In the genomic region with DNA sequence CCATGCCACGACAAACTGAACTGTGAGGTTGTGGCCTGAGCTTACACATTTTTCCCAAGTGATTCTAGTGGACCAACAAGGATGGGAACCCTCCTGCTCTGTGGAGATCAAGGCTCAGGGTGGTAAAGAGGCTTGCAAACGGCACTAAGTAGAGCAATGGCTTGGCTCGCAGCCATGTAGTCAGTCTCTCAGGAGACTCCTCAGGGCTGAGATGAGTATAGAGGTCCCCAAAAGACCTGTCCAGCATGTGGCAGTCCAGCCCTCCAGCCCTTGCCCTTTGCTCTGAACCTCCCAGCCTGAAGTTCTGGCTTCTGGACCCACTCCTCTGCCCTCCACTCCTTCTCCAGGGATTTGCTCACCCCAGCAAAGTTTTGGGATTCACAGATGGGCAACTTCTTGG, we compare ENCODE assay signal across 20 cellular contexts. TPM values are rescaled to one million over a fixed set of nuclear protein-coding genes. Genes with fewer than 3 reads are reported as not detected.
DNase-seq lines count a peak whose midpoint lies in the region; ATAC-seq and TF ChIP-seq lines count a peak whose summit lies in the region.
"Had no signal": no experiment of that assay in that cellular context is flagged by ENCODE, and none has a peak within 500 bp of the region (broad histone marks: within the 10 kb centered on the region; RNA-seq: fewer than 3 reads in every experiment).

No MANE protein-coding gene starts in this region.

- no peak overlapping the region for H3K4me3 ChIP-seq in GM23248
- H3K4me3 ChIP-seq in coronary artery = peak overlapping the region; percentile 19
- H3K4me3 ChIP-seq in left lung = no peak overlapping the region
- H3K4me3 ChIP-seq in skeletal muscle tissue (ENCODE audit: low read length in 3 of 3) = no peak overlapping the region
- H3K4me3 ChIP-seq: colonic mucosa had no signal

- in situ Hi-C loops in GM23248 (cut with MboI) = no loop called here

- TF ChIP-seq CTCF in coronary artery (IDR thresholded peaks at IDR 0.05) (no peak), left lung (IDR thresholded peaks at IDR 0.05) (no peak), MCF 10A (IDR thresholded peaks at IDR 0.05; ENCODE audit: unreplicated experiment) (no peak)

- H3K79me2 ChIP-seq in GM23248 (ENCODE audit: insufficient read depth) = no peaks in the 10 kb centered on the region

- WGBS in GM23248 (ENCODE audit: low coverage in 1 of 2, low lambda C conversion rate in 2 of 2, missing lambda C conversion rate in 2 of 2), 2 experiments = 17 to 25% methylated on average over 3 of the region's 3 CpGs

- ATAC-seq in left lung = peak; percentile 57
- ATAC-seq: activated naive CD8-positive, alpha-beta T cell treated with anti-CD3 and anti-CD28 coated beads, Interleukin-2, amount 50 U/mL, for 24 hours; activated T-cell treated with anti-CD3 and anti-CD28 coated beads, Interleukin-2, amount 50 U/mL, for 4 hours had no signal

- no peak overlapping the region for H3K27ac Mint-ChIP-seq in activated CD4-positive, alpha-beta T cell treated with anti-CD3 and anti-CD28 coated beads, Interleukin-2, amount 10 ng/mL, durations not matched to agents 24 days and 14 days
- H3K27ac Mint-ChIP-seq in MCF 10A (ENCODE audit: low read depth, unreplicated experiment) = no peak overlapping the region
- H3K27ac Mint-ChIP-seq: activated naive CD8-positive, alpha-beta T cell treated with anti-CD3 and anti-CD28 coated beads, Interleukin-2, amount 50 U/mL, for 24 hours; CD4-positive, alpha-beta T cell had no signal

- peaks cover 7% of the 10 kb centered on the region; the same call in 1 of the 2 replicates for H3F3A ChIP-seq in GM23248 (ENCODE audit: insufficient read depth)

- no peaks in the 10 kb centered on the region for H3K4me1 Mint-ChIP-seq in activated CD4-positive, alpha-beta T cell treated with anti-CD3 and anti-CD28 coated beads, Interleukin-2, amount 10 ng/mL, durations not matched to agents 24 days and 14 days
- peaks cover 6% of the 10 kb centered on the region for H3K4me1 Mint-ChIP-seq in MCF 10A (ENCODE audit: insufficient read depth, unreplicated experiment)
- H3K4me1 Mint-ChIP-seq: activated naive CD8-positive, alpha-beta T cell treated with anti-CD3 and anti-CD28 coated beads, Interleukin-2, amount 50 U/mL, for 24 hours had no signal

- BruUV-seq in MCF 10A (replicated peaks; lab: Mats Ljungman, UMichigan) = no TSS peak

- H3K27ac ChIP-seq in GM23248 (no peak overlapping the region), coronary artery (peak overlapping the region; percentile 52 to 80), left lung (peak overlapping the region; percentile 66 to 71), skeletal muscle tissue (ENCODE audit: low read depth, low read length) (peak overlapping the region; percentile 28)
- H3K27ac ChIP-seq: colonic mucosa had no signal

- H3K36me3 Mint-ChIP-seq in activated CD4-positive, alpha-beta T cell treated with anti-CD3 and anti-CD28 coated beads, Interleukin-2, amount 10 ng/mL, durations not matched to agents 24 days and 14 days (ENCODE audit: low read depth) = no peaks in the 10 kb centered on the region
- H3K36me3 Mint-ChIP-seq in MCF 10A (ENCODE audit: insufficient read depth, unreplicated experiment) = no peaks in the 10 kb centered on the region

- no peaks in the 10 kb centered on the region for H3K9me3 Mint-ChIP-seq in activated CD4-positive, alpha-beta T cell treated with anti-CD3 and anti-CD28 coated beads, Interleukin-2, amount 10 ng/mL, durations not matched to agents 24 days and 14 days
- H3K9me3 Mint-ChIP-seq in MCF 10A (ENCODE audit: unreplicated experiment) = no peaks in the 10 kb centered on the region
- H3K9me3 Mint-ChIP-seq: activated naive CD8-positive, alpha-beta T cell treated with anti-CD3 and anti-CD28 coated beads, Interleukin-2, amount 50 U/mL, for 24 hours; activated T-cell treated with anti-CD3 and anti-CD28 coated beads, Interleukin-2, amount 50 U/mL, for 4 hours; CD4-positive, alpha-beta T cell had no signal

- no peaks in the 10 kb centered on the region for H3K36me3 ChIP-seq in GM23248 (ENCODE audit: low read depth)
- H3K36me3 ChIP-seq in left lung = no peaks in the 10 kb centered on the region
- no peaks in the 10 kb centered on the region for H3K36me3 ChIP-seq in skeletal muscle tissue (ENCODE audit: control insufficient read depth in 3 of 3, insufficient read depth in 3 of 3, low read length in 3 of 3)
- H3K36me3 ChIP-seq: colonic mucosa had no signal

- H3K4me3 Mint-ChIP-seq in activated CD4-positive, alpha-beta T cell treated with anti-CD3 and anti-CD28 coated beads, Interleukin-2, amount 10 ng/mL, durations not matched to agents 24 days and 14 days = no peak overlapping the region
- no peak overlapping the region for H3K4me3 Mint-ChIP-seq in MCF 10A (ENCODE audit: unreplicated experiment)
- H3K4me3 Mint-ChIP-seq: activated naive CD8-positive, alpha-beta T cell treated with anti-CD3 and anti-CD28 coated beads, Interleukin-2, amount 50 U/mL, for 24 hours; activated T-cell treated with anti-CD3 and anti-CD28 coated beads, Interleukin-2, amount 50 U/mL, for 4 hours; CD4-positive, alpha-beta T cell had no signal

- CTCF ChIA-PET in MCF 10A (lab: Yijun Ruan, JAX) = no interaction called here

- peaks cover 1% of the 10 kb centered on the region for H3K27me3 Mint-ChIP-seq in activated CD4-positive, alpha-beta T cell treated with anti-CD3 and anti-CD28 coated beads, Interleukin-2, amount 10 ng/mL, durations not matched to agents 24 days and 14 days
- H3K27me3 Mint-ChIP-seq in MCF 10A (ENCODE audit: insufficient read depth, unreplicated experiment) = no peaks in the 10 kb centered on the region
- H3K27me3 Mint-ChIP-seq: activated naive CD8-positive, alpha-beta T cell treated with anti-CD3 and anti-CD28 coated beads, Interleukin-2, amount 50 U/mL, for 24 hours; CD4-positive, alpha-beta T cell had no signal

- intact Hi-C loops in left lung (cut with DNase I) (no loop called here), MCF 10A (cut with micrococcal nuclease) (no loop called here)
- intact Hi-C loops in activated CD4-positive, alpha-beta T cell treated with anti-CD3 and anti-CD28 coated beads, Interleukin-2, amount 10 ng/mL, durations not matched to agents 24 days and 14 days (cut with micrococcal nuclease) = no loop called here

- H3K4me2 ChIP-seq in GM23248 (ENCODE audit: unreplicated experiment) = no peak overlapping the region

- POLR2A ChIA-PET in MCF 10A (lab: Yijun Ruan, JAX) = no interaction called here

- DNase-seq in GM23248 (peak; percentile 17), coronary artery (ENCODE audit: low spot score) (no peak), left lung (peak in 1 of 2 donors; percentile 56), MCF 10A (ENCODE audit: unreplicated experiment) (no peak), Kasumi-1 (lab: John Stamatoyannopoulos, UW) (no peak), D341Med (ENCODE audit: low spot score) (no peak)
- DNase-seq in activated CD4-positive, alpha-beta T cell treated with anti-CD3 and anti-CD28 coated beads, Interleukin-2, amount 10 ng/mL, durations not matched to agents 24 days and 14 days = no peak
- DNase-seq: activated CD4-positive, alpha-beta T cell treated with anti-CD3 and anti-CD28 coated beads, Interleukin-2, amount 50 U/mL, for 1 hour; activated naive CD8-positive, alpha-beta T cell treated with anti-CD3 and anti-CD28 coated beads, Interleukin-2, amount 50 U/mL, for 24 hours; activated T-cell treated with anti-CD3 and anti-CD28 coated beads, Interleukin-2, amount 50 U/mL, for 4 hours; CD4-positive, alpha-beta T cell; EL; erythroblast; NCI-H146; posterior cingulate gyrus had no signal

- H3K9me2 ChIP-seq in GM23248 (ENCODE audit: insufficient read depth) = no peaks in the 10 kb centered on the region

- H3K4me1 ChIP-seq in GM23248 (ENCODE audit: insufficient read depth) = 0 out of 2 replicates have a peak, but pooled peaks cover 4% of the 10 kb centered on the region
- peaks cover 13 to 57% of the 10 kb centered on the region in 2 donors for H3K4me1 ChIP-seq in left lung
- H3K4me1 ChIP-seq in skeletal muscle tissue (ENCODE audit: control insufficient read depth in 3 of 3, insufficient read depth in 3 of 3, low read length in 3 of 3) = peaks cover 11 to 18% (median 16%) of the 10 kb centered on the region in 3 donors
- H3K4me1 ChIP-seq: colonic mucosa had no signal

- H3K27me3 ChIP-seq in GM23248 (replicated peaks; ENCODE audit: insufficient read depth) (no peaks in the 10 kb centered on the region), left lung (no peaks in the 10 kb centered on the region), skeletal muscle tissue (ENCODE audit: control insufficient read depth in 3 of 3, insufficient read depth in 3 of 3, low read length in 3 of 3) (no peaks in the 10 kb centered on the region)
- H3K27me3 ChIP-seq: colonic mucosa had no signal

- H3K9ac ChIP-seq in GM23248 (no peak overlapping the region), skeletal muscle tissue (ENCODE audit: low read depth in 1 of 3, low read length in 3 of 3) (peak overlapping the region in 1 of 3 donors; percentile 8)

- H4K20me1 ChIP-seq in GM23248 (ENCODE audit: insufficient read depth) = no peaks in the 10 kb centered on the region

- no peak overlapping the region for H2AFZ ChIP-seq in GM23248

- H3K9me3 ChIP-seq in GM23248 (ENCODE audit: low read depth) (no peaks in the 10 kb centered on the region), left lung (no peaks in the 10 kb centered on the region), skeletal muscle tissue (ENCODE audit: control insufficient read depth in 3 of 3, low read length in 3 of 3) (no peaks in the 10 kb centered on the region)
- H3K9me3 ChIP-seq: colonic mucosa had no signal

RNA-seq across cellular contexts. Expression of a gene that starts 8.3 kb away (rescaled TPM):
- total RNA-seq in GM23248 (2014; rRNA removed; shearing (Covaris generic)) = not detected in 2 replicates
- polyA plus RNA-seq in GM23248 (2016; fragmentation: Nextera tagmentation; extraction: Ambion mirVana) = not detected in 2 replicates
- total RNA-seq in left lung = 1 to 10 TPM in 1 of 2 donors, under 1 TPM in 1; 0.93 to 1.4 TPM
- not detected for total RNA-seq in skeletal muscle tissue
- total RNA-seq in activated CD4-positive, alpha-beta T cell treated with anti-CD3 and anti-CD28 coated beads, Interleukin-2, amount 10 ng/mL, durations not matched to agents 24 days and 14 days = not detected in 2 replicates
- 0.72 and 2.4 TPM in 2 replicates for total RNA-seq in MCF 10A (2022)
- total RNA-seq: A673; activated T-cell treated with anti-CD3 and anti-CD28 coated beads, Interleukin-2, amount 50 U/mL, for 4 hours; CD4-positive, alpha-beta T cell; colonic mucosa; HT-29; SK-MEL-5 had no signal

RNA-seq across cellular contexts. Expression of a gene that starts 25.9 kb away (rescaled TPM):
- total RNA-seq in GM23248 (2014; rRNA removed; shearing (Covaris generic)) = 1.9 and 2.3 TPM in 2 replicates
- polyA plus RNA-seq in GM23248 (2016; fragmentation: Nextera tagmentation; extraction: Ambion mirVana) = 2.2 and 2.4 TPM in 2 replicates
- total RNA-seq in left lung (10 to 100 TPM in 1 of 2 donors, 1 to 10 TPM in 1; 9.0 to 17.5 TPM), skeletal muscle tissue (4.7 TPM), MCF 10A (2022) (5.6 and 5.7 TPM in 2 replicates)
- total RNA-seq in activated CD4-positive, alpha-beta T cell treated with anti-CD3 and anti-CD28 coated beads, Interleukin-2, amount 10 ng/mL, durations not matched to agents 24 days and 14 days = 38.1 and 39.9 TPM in 2 replicates

RNA-seq across cellular contexts. Expression of a gene that starts 26.8 kb away (rescaled TPM):
- total RNA-seq in GM23248 (2014; rRNA removed; shearing (Covaris generic)) = 4.3 and 4.6 TPM in 2 replicates
- 1.5 TPM in 2 replicates for polyA plus RNA-seq in GM23248 (2016; fragmentation: Nextera tagmentation; extraction: Ambion mirVana)
- total RNA-seq in left lung = 1 to 10 TPM; 2.8 to 4.7 TPM
- 3.7 TPM for total RNA-seq in skeletal muscle tissue
- total RNA-seq in activated CD4-positive, alpha-beta T cell treated with anti-CD3 and anti-CD28 coated beads, Interleukin-2, amount 10 ng/mL, durations not matched to agents 24 days and 14 days = 57.0 and 60.2 TPM in 2 replicates
- total RNA-seq in MCF 10A (2022) = 7.3 and 8.6 TPM in 2 replicates
